ENCODE assay signal across 7 cellular contexts in the genomic region with DNA sequence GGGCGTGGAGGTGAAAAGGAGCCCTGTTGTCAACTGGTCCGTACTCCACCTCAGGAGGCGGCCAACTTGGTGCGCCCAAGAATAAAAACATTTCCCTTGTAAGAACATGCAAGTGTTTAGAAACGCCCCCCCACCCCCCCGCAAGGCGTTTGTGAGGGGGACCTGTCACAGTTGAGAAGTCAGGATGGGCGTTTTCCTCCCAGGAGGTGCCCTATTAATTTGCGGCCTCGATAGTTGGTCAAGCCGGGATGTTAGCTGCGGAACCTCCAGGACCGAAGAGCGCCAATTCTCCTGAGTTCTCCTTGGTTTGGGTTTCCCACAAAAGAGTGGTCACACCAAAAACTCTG. TPM values are rescaled to one million over a fixed set of nuclear protein-coding genes. Genes with fewer than 3 reads are reported as not detected.
DNase-seq lines count a peak whose midpoint lies in the region; ATAC-seq and TF ChIP-seq lines count a peak whose summit lies in the region.

No MANE protein-coding gene starts in this region.

- no peak for TF ChIP-seq CTCF in endodermal cell (conservative IDR thresholded peaks at IDR 0.05)
- TF ChIP-seq CTCF in nephron progenitor cell (IDR thresholded peaks at IDR 0.05) = no peak
- TF ChIP-seq CTCF in thyroid gland (IDR thresholded peaks at IDR 0.05) = no peak

- no peak for TF ChIP-seq POLR2A in thyroid gland (IDR thresholded peaks at IDR 0.05)

- peak overlapping the region; percentile 99 for H3K4me3 ChIP-seq in endodermal cell (ENCODE audit: low read length)
- peak overlapping the region; percentile 43 to 68 (median 65) for H3K4me3 ChIP-seq in thyroid gland (replicated peaks in 1 of 3)

- peaks cover 5% of the 10 kb centered on the region for H3K4me1 Mint-ChIP-seq in endodermal cell
- H3K4me1 Mint-ChIP-seq in nephron progenitor cell = peaks cover 46% of the 10 kb centered on the region

- peak overlapping the region; percentile 70 for H3K9ac ChIP-seq in endodermal cell (ENCODE audit: extremely low read depth, low read length, poor library complexity, severe bottlenecking)

- peak; percentile 8 for ATAC-seq in GM19395 (IDR thresholded peaks at IDR 0.05; ENCODE audit: unreplicated experiment)
- ATAC-seq in HG03354 (IDR thresholded peaks at IDR 0.05; ENCODE audit: poor library complexity, severe bottlenecking, unreplicated experiment) = peak; percentile 16
- no peak for ATAC-seq in GM18858 (IDR thresholded peaks at IDR 0.05; ENCODE audit: unreplicated experiment)

- H3K27me3 ChIP-seq in endodermal cell (ENCODE audit: control insufficient read depth, insufficient read depth, low read length, poor library complexity, severe bottlenecking) (no peaks in the 10 kb centered on the region), thyroid gland (no peaks in the 10 kb centered on the region)

- H3K36me3 ChIP-seq in endodermal cell (ENCODE audit: control insufficient read depth, insufficient read depth, low read length) (no peaks in the 10 kb centered on the region), thyroid gland (no peaks in the 10 kb centered on the region)

- H3K27me3 Mint-ChIP-seq in endodermal cell (ENCODE audit: insufficient read depth) (no peaks in the 10 kb centered on the region), nephron progenitor cell (ENCODE audit: low read depth, poor library complexity) (peaks cover 3% of the 10 kb centered on the region)

- H3K27ac Mint-ChIP-seq in endodermal cell (peak overlapping the region; percentile 97), nephron progenitor cell (peak overlapping the region; percentile 100)

- H3K27ac ChIP-seq in endodermal cell (ENCODE audit: low read depth, low read length) (peak overlapping the region; percentile 66), thyroid gland (peak overlapping the region; percentile 54 to 98 (median 97))

- H3K4me3 Mint-ChIP-seq in endodermal cell = peak overlapping the region; percentile 91
- peak overlapping the region; percentile 100 for H3K4me3 Mint-ChIP-seq in nephron progenitor cell

- WGBS in endodermal cell (ENCODE audit: insufficient coverage in 1 of 2, insufficient read length in 1 of 2), 2 experiments = 0% methylated on average over 6 to 14 of the region's 14 CpGs
- 0 to 1% methylated on average over 14 of the region's 14 CpGs for WGBS in thyroid gland, 2 donors

- no peaks in the 10 kb centered on the region for H3K4me1 ChIP-seq in endodermal cell (ENCODE audit: control insufficient read depth, insufficient read depth, low read length)
- H3K4me1 ChIP-seq in thyroid gland = peaks cover 6 to 15% of the 10 kb centered on the region in 2 donors

- no peaks in the 10 kb centered on the region for H3K9me3 ChIP-seq in endodermal cell (ENCODE audit: control insufficient read depth, low read length)
- no peaks in the 10 kb centered on the region for H3K9me3 ChIP-seq in thyroid gland

- H3K9me3 Mint-ChIP-seq in endodermal cell (no peaks in the 10 kb centered on the region), nephron progenitor cell (no peaks in the 10 kb centered on the region)

- peak; percentile 56 for DNase-seq in activated CD4-positive, alpha-beta T cell treated with anti-CD3 and anti-CD28 coated beads, Interleukin-2, amount 50 U/mL, for 1 hour
- DNase-seq in endodermal cell (no peak), nephron progenitor cell (peak; percentile 52), thyroid gland (peak; percentile 71 to 74)

- intact Hi-C loops in thyroid gland (cut with DNase I) = loop anchor here (2.0 kb wide), 1 partner anchor 37 kb away; no protein-coding TSS in a partner anchor

- H3K36me3 Mint-ChIP-seq in endodermal cell (ENCODE audit: low read depth) = peaks cover 2% of the 10 kb centered on the region
- peaks cover 17% of the 10 kb centered on the region for H3K36me3 Mint-ChIP-seq in nephron progenitor cell (ENCODE audit: low read depth)

RNA-seq across cellular contexts. Expression of gene SAP30, which starts 0.7 kb away (rescaled TPM):
- 10 to 100 TPM in 1 of 2 donors, 1 to 10 TPM in 1; 8.7 to 10.8 TPM for total RNA-seq in endodermal cell
- polyA plus RNA-seq in endodermal cell (2013, experiment 1 of 2) = 39.1 TPM
- 38.3 TPM for polyA plus RNA-seq in endodermal cell (2013, experiment 2 of 2)
- total RNA-seq in thyroid gland = 10 to 100 TPM; 22.2 to 47.9 (median 29.8) TPM

RNA-seq across cellular contexts. Expression of gene SCRG1, which starts 28.8 kb away (rescaled TPM):
- not detected for total RNA-seq in endodermal cell
- polyA plus RNA-seq in endodermal cell (2013, experiment 1 of 2) = 6.9 TPM
- polyA plus RNA-seq in endodermal cell (2013, experiment 2 of 2) = 6.2 TPM
- under 1 TPM in 2 of 4 donors, not detected in 2; 0.11 to 0.27 TPM for total RNA-seq in thyroid gland

RNA-seq across cellular contexts. Expression of gene HMGB2, which starts 35.9 kb away (rescaled TPM):
- total RNA-seq in endodermal cell (100 to 1,000 TPM; 236 to 425 TPM), thyroid gland (10 to 100 TPM; 13.3 to 47.8 (median 30.7) TPM)
- polyA plus RNA-seq in endodermal cell (2013, experiment 1 of 2) = 613 TPM
- polyA plus RNA-seq in endodermal cell (2013, experiment 2 of 2) = 626 TPM

Comparison
In these comparisons a context has a peak if more than half of its experiments do, and no peak if none do; other contexts are left out.
1. RNA of gene HMGB2, which starts 35.9 kb away (total RNA-seq): 236 to 425 TPM in endodermal cell; 13.3 to 47.8 TPM in thyroid gland; every median in the first group is over 4 times any median in the second.